In genomic region chr19:17926044-17926443, GRCh38 we compare ENCODE assay signal across 1 cellular context.
TF ChIP-seq lines count a peak whose summit lies in the region.

No MANE protein-coding gene starts in this region.

TF ChIP-seq in GM12878, 131 proteins besides CTCF, POLR2A, EP300 and RAD21 (continued from another document):
- TF ChIP-seq CUX1 (IDR thresholded peaks at IDR 0.05; ENCODE audit: insufficient replicate concordance, low read depth, low read length) (no peak), RELA (IDR thresholded peaks at IDR 0.05; ENCODE audit: borderline replicate concordance, partially characterized antibody) (no peak), MTA2 (IDR thresholded peaks at IDR 0.05; ENCODE audit: low read depth) (no peak), NBN (IDR thresholded peaks at IDR 0.05) (no peak), CBX5 (IDR thresholded peaks at IDR 0.05; ENCODE audit: low read depth) (no peak), ZZZ3 (IDR thresholded peaks at IDR 0.05; ENCODE audit: control insufficient read depth, insufficient read length, low read depth) (no peak), TCF7 (IDR thresholded peaks at IDR 0.05; ENCODE audit: borderline replicate concordance) (peak; percentile 96), RFX5 (IDR thresholded peaks at IDR 0.05; ENCODE audit: low read depth, low read length) (no peak), RAD51 (IDR thresholded peaks at IDR 0.05) (no peak), STAT1 (conservative IDR thresholded peaks at IDR 0.05) (no peak), CHD2 (IDR thresholded peaks at IDR 0.05; ENCODE audit: borderline replicate concordance, low read depth, low read length) (no peak), MEF2B (IDR thresholded peaks at IDR 0.05; ENCODE audit: partially characterized antibody, poor library complexity, severe bottlenecking) (no peak), E4F1 (IDR thresholded peaks at IDR 0.05; ENCODE audit: borderline replicate concordance, partially characterized antibody) (no peak), PAX8 (IDR thresholded peaks at IDR 0.05) (no peak), NRF1 (conservative IDR thresholded peaks at IDR 0.05; ENCODE audit: low read depth, low read length) (no peak), PBX3 (IDR thresholded peaks at IDR 0.05; ENCODE audit: insufficient replicate concordance, low read depth, low read length) (no peak), SMAD1 (IDR thresholded peaks at IDR 0.05; ENCODE audit: low read depth, partially characterized antibody) (no peak), BCLAF1 (IDR thresholded peaks at IDR 0.05) (no peak), RUNX3 (IDR thresholded peaks at IDR 0.05; ENCODE audit: low read length) (peak; percentile 98), IKZF1 (conservative IDR thresholded peaks at IDR 0.05) (0 out of 2 replicates have a peak, but pooled peaks have one; percentile 24), ATF7 (IDR thresholded peaks at IDR 0.05; ENCODE audit: low read depth) (no peak), BHLHE40 (IDR thresholded peaks at IDR 0.05; ENCODE audit: borderline replicate concordance in 1 of 2, low read depth in 2 of 2, low read length in 1 of 2) (peak in 1 of 2 experiments; percentile 25; a peak in 1 of 4 replicates)
